ENCODE assay signal across 8 cellular contexts in genomic region chr5:43041131-43041668, GRCh38. TPM values are rescaled to one million over a fixed set of nuclear protein-coding genes. Genes with fewer than 3 reads are reported as not detected.
A peak's percentile ranks its signal among the peaks of the same experiment; 100 is the strongest.
DNase-seq lines count a peak whose midpoint lies in the region; ATAC-seq and TF ChIP-seq lines count a peak whose summit lies in the region.

No MANE protein-coding gene starts in this region.

- intact Hi-C loops in adrenal gland (cut with DNase I): loop anchor here in 1 of 2 donors (5.0 kb wide), 1 partner anchor 49 kb away; no protein-coding TSS in a partner anchor
- intact Hi-C loops in spleen (cut with DNase I; ENCODE audit: low total_unique reads): loop anchor here (10.0 kb wide), 1 partner anchor 126 kb away; no protein-coding TSS in a partner anchor

- TF ChIP-seq POLR2A in adrenal gland (IDR thresholded peaks at IDR 0.05) (no peak), spleen (IDR thresholded peaks at IDR 0.05) (no peak)

- peak overlapping the region; percentile 55 for H2AFZ ChIP-seq in hepatocyte

- H3K9me3 ChIP-seq in adrenal gland (replicated peaks in 1 of 3): no peaks in the 10 kb centered on the region
- no peaks in the 10 kb centered on the region for H3K9me3 ChIP-seq in hepatocyte (ENCODE audit: low read depth)
- no peaks in the 10 kb centered on the region for H3K9me3 ChIP-seq in spleen

- no peaks in the 10 kb centered on the region for H3K27me3 ChIP-seq in adrenal gland
- peaks cover 17% of the 10 kb centered on the region for H3K27me3 ChIP-seq in hepatocyte
- no peaks in the 10 kb centered on the region for H3K27me3 ChIP-seq in spleen (replicated peaks in 1 of 7)

- no peaks in the 10 kb centered on the region for H3K4me1 ChIP-seq in adrenal gland (replicated peaks in 1 of 2)
- H3K4me1 ChIP-seq in hepatocyte (ENCODE audit: insufficient read depth): peaks cover 11% of the 10 kb centered on the region
- peaks cover 0 to 75% (median 45%) of the 10 kb centered on the region in 6 donors for H3K4me1 ChIP-seq in spleen

- H3K79me2 ChIP-seq in hepatocyte: peaks cover 42% of the 10 kb centered on the region

- H3K36me3 ChIP-seq in adrenal gland (replicated peaks in 1 of 2): no peaks in the 10 kb centered on the region
- no peaks in the 10 kb centered on the region for H3K36me3 ChIP-seq in hepatocyte (replicated peaks; ENCODE audit: insufficient read depth, low read depth)
- peaks cover 0 to 14% (median 0%) of the 10 kb centered on the region in 6 donors for H3K36me3 ChIP-seq in spleen

- DNase-seq in NCI-H526 (lab: John Stamatoyannopoulos, UW): peak; percentile 78 to 83
- peak in 5 of 7 donors; percentile 33 to 77 (median 49) for DNase-seq in adrenal gland
- peak; percentile 43 for DNase-seq in hepatocyte (ENCODE audit: low spot score)
- DNase-seq in spleen: peak; percentile 78
- no peak for DNase-seq in GM20000 (ENCODE audit: low spot score)

- no peaks in the 10 kb centered on the region for H4K20me1 ChIP-seq in hepatocyte (ENCODE audit: insufficient read depth, poor library complexity, severe bottlenecking)

- 7 to 17% (median 9%) methylated on average over 18 of the region's 18 CpGs for WGBS in adrenal gland, 4 donors
- WGBS in hepatocyte (ENCODE audit: low lambda C conversion rate, missing lambda C conversion rate): 9% methylated on average over 18 of the region's 18 CpGs
- WGBS in spleen, 5 donors: 1 to 2% (median 1%) methylated on average over 18 of the region's 18 CpGs

- no peaks in the 10 kb centered on the region for H3K9me2 ChIP-seq in hepatocyte (replicated peaks; ENCODE audit: insufficient read depth)

- H3K4me3 ChIP-seq in GM12875 (ENCODE audit: low read depth, low read length) (peak overlapping the region; percentile 76), adrenal gland (peak overlapping the region in 2 of 4 donors; percentile 54 to 68), hepatocyte (peak overlapping the region; percentile 76), spleen (peak overlapping the region; percentile 42 to 85 (median 54))

- no peak for TF ChIP-seq CTCF in GM12875 (IDR thresholded peaks at IDR 0.05; ENCODE audit: borderline replicate concordance, insufficient read depth, low read depth, low read length)
- TF ChIP-seq CTCF in adrenal gland (IDR thresholded peaks at IDR 0.05): no peak
- TF ChIP-seq CTCF in hepatocyte (IDR thresholded peaks at IDR 0.05; ENCODE audit: poor library complexity): no peak
- TF ChIP-seq CTCF in spleen (IDR thresholded peaks at IDR 0.05 in 8 of 11, conservative IDR thresholded peaks at IDR 0.05 in 3 of 11): no peak
- TF ChIP-seq CTCF in GM20000 (IDR thresholded peaks at IDR 0.05; ENCODE audit: extremely low read depth, missing control alignments): no peak

- H3K27ac ChIP-seq in adrenal gland (peak overlapping the region; percentile 89 to 99 (median 97)), hepatocyte (peak overlapping the region; percentile 96), spleen (peak overlapping the region; percentile 96 to 99 (median 98))

- ATAC-seq in HG02970 (IDR thresholded peaks at IDR 0.05; ENCODE audit: low FRiP score, unreplicated experiment) (no peak), HG03175 (IDR thresholded peaks at IDR 0.05; ENCODE audit: unreplicated experiment) (no peak)

- peak overlapping the region; percentile 95 for H3K4me2 ChIP-seq in hepatocyte

RNA-seq across cellular contexts. Expression of gene ANXA2R, which starts 1.1 kb away (rescaled TPM):
- 1 to 10 TPM in 7 of 8 donors, under 1 TPM in 1; 0.30 to 3.7 (median 2.8) TPM for total RNA-seq in adrenal gland
- polyA plus RNA-seq in adrenal gland: 1 to 10 TPM in 2 of 3 donors, under 1 TPM in 1; 0.55 to 5.2 (median 3.5) TPM
- 0.93 and 4.4 TPM in 2 replicates for total RNA-seq in hepatocyte
- 3.2 and 4.5 TPM in 2 replicates for polyA plus RNA-seq in hepatocyte
- 10 to 100 TPM; 10.0 to 27.2 (median 16.4) TPM for total RNA-seq in spleen
- polyA plus RNA-seq in spleen: 10 to 100 TPM; 28.9 to 44.5 (median 36.5) TPM
